In genomic region chr3:153897025-153897723, GRCh38 we compare ENCODE assay signal across 17 cellular contexts.
A peak's percentile ranks its signal among the peaks of the same experiment; 100 is the strongest.
DNase-seq lines count a peak whose midpoint lies in the region; ATAC-seq, FAIRE-seq and TF ChIP-seq lines count a peak whose summit lies in the region.
"Had no signal": no experiment of that assay in that cellular context is flagged by ENCODE, and none has a peak within 500 bp of the region (broad histone marks: within the 10 kb centered on the region; RNA-seq: fewer than 3 reads in every experiment).

No MANE protein-coding gene starts in this region.

- ATAC-seq in GM18519 (IDR thresholded peaks at IDR 0.05; ENCODE audit: low FRiP score, unreplicated experiment): peak; percentile 13
- ATAC-seq in GM21381 (IDR thresholded peaks at IDR 0.05; ENCODE audit: unreplicated experiment): peak; percentile 72
- ATAC-seq in HG02970 (IDR thresholded peaks at IDR 0.05; ENCODE audit: low FRiP score, unreplicated experiment): peak; percentile 80
- peak; percentile 72 for ATAC-seq in HG03558 (IDR thresholded peaks at IDR 0.05; ENCODE audit: extremely low read depth, unreplicated experiment)
- ATAC-seq in aorta (ENCODE audit: low FRiP score): no peak
- ATAC-seq: activated T-cell treated with anti-CD3 and anti-CD28 coated beads, Interleukin-2, amount 50 U/mL, for 72 hours; effector memory CD8-positive, alpha-beta T cell; left ventricle myocardium superior; upper lobe of right lung had no signal

- no peaks in the 10 kb centered on the region for H3K9me3 ChIP-seq in aorta (ENCODE audit: control insufficient read depth, low read length)
- H3K9me3 ChIP-seq in kidney (ENCODE audit: control insufficient read depth in 1 of 2, low read length in 2 of 2): no peaks in the 10 kb centered on the region
- H3K9me3 ChIP-seq: SJSA1, upper lobe of right lung had no signal

- no peak for TF ChIP-seq CTCF in kidney (IDR thresholded peaks at IDR 0.05; ENCODE audit: borderline replicate concordance, extremely low read depth, insufficient read depth)

- 68 to 79% methylated on average over 3 of the region's 3 CpGs for WGBS in aorta, 2 donors

- no peak for DNase-seq in activated effector memory CD4-positive, alpha-beta T cell treated with Interleukin-2 at 50 U/mL for 16 hours
- no peak for DNase-seq in aorta
- no peak for DNase-seq in kidney
- no peak for DNase-seq in SKM-1 treated with dmso at 0.1 percent for 144 hours (lab: John Stamatoyannopoulos, UW; ENCODE audit: unreplicated experiment)
- DNase-seq: activated CD4-positive, CD25-positive, alpha-beta regulatory T cell; activated T-cell treated with anti-CD3 and anti-CD28 coated beads, Interleukin-2, amount 50 U/mL, for 72 hours; DMS79 treated with DMSO at 0.1 percent for 48 hours; effector memory CD8-positive, alpha-beta T cell; glutamatergic neuron; left ventricle myocardium superior; stimulated activated CD4-positive, alpha-beta T cell treated with anti-CD3 and anti-CD28 coated beads, Interleukin-12 subunit alpha, Interleukin-12 subunit beta, amount 100 ng/mL, for 4 hours; upper lobe of right lung had no signal

- no peaks in the 10 kb centered on the region for H3K36me3 ChIP-seq in aorta (ENCODE audit: control insufficient read depth in 1 of 2, insufficient read depth in 2 of 2, low read length in 1 of 2)
- H3K36me3 ChIP-seq in kidney (ENCODE audit: control insufficient read depth in 1 of 2, insufficient read depth in 2 of 2, low read length in 2 of 2): no peaks in the 10 kb centered on the region
- H3K36me3 ChIP-seq: SJSA1, upper lobe of right lung had no signal

- no peak overlapping the region for H3K4me3 ChIP-seq in aorta (ENCODE audit: low read length in 2 of 2)
- H3K4me3 ChIP-seq in kidney (ENCODE audit: low read length in 2 of 2): no peak overlapping the region
- H3K4me3 ChIP-seq: SJSA1, upper lobe of right lung had no signal

- intact Hi-C loops in aorta (cut with DNase I): no loop called here
- intact Hi-C loops in kidney (cut with DNase I): no loop called here

- H3K4me1 ChIP-seq in aorta (ENCODE audit: control insufficient read depth in 1 of 2, insufficient read depth in 2 of 2, low read length in 2 of 2) (no peaks in the 10 kb centered on the region), kidney (ENCODE audit: control insufficient read depth in 1 of 2, insufficient read depth in 1 of 2, low read depth in 1 of 2, low read length in 2 of 2) (no peaks in the 10 kb centered on the region)
- H3K4me1 ChIP-seq: upper lobe of right lung had no signal

- FAIRE-seq in kidney (lab: Jason Lieb, UNC): no peak

- no peaks in the 10 kb centered on the region for H3K27me3 ChIP-seq in aorta (ENCODE audit: control insufficient read depth in 1 of 2, insufficient read depth in 2 of 2, low read length in 1 of 2)
- H3K27me3 ChIP-seq: SJSA1, upper lobe of right lung had no signal

- no peak overlapping the region for H3K9ac ChIP-seq in kidney (ENCODE audit: low read length in 2 of 2)

- no peak overlapping the region for H3K27ac ChIP-seq in aorta (ENCODE audit: low read depth in 1 of 2, low read length in 2 of 2)
- no peak overlapping the region for H3K27ac ChIP-seq in kidney (ENCODE audit: low read depth in 2 of 2, low read length in 2 of 2)
- H3K27ac ChIP-seq: SJSA1, upper lobe of right lung had no signal
